Comparison of ENCODE assay signal across 8 cellular contexts in the genomic region with DNA sequence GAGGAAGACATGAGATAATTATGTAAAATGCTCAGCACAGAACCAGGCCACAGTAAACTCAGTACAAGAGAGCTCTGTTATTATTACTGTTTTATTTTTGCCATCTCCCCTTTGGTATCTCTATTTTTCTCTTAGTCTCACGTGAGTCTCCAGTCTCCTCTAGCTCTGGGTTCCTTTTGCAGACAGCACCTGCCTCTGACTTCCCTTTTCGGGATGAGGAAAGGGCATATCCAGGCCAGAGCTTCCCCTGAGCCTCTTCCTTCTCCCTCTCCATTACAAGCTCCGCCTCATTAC. TPM values are rescaled to one million over a fixed set of nuclear protein-coding genes. Genes with fewer than 3 reads are reported as not detected.
A peak's percentile ranks its signal among the peaks of the same experiment; 100 is the strongest.
DNase-seq lines count a peak whose midpoint lies in the region; ATAC-seq and TF ChIP-seq lines count a peak whose summit lies in the region.

No MANE protein-coding gene starts in this region.

- TF ChIP-seq POLR2A in right lobe of liver (IDR thresholded peaks at IDR 0.05): no peak
- no peak for TF ChIP-seq POLR2A in uterus (IDR thresholded peaks at IDR 0.05)

- H3K27me3 Mint-ChIP-seq in brain: peaks cover 23% of the 10 kb centered on the region

- ATAC-seq in right lobe of liver: peak; percentile 6 to 37 (median 20)

- intact Hi-C loops in right lobe of liver (cut with DNase I) (no loop called here), uterus (cut with DNase I; ENCODE audit: low total_unique reads) (no loop called here)

- H3K36me3 ChIP-seq in right lobe of liver: no peaks in the 10 kb centered on the region
- H3K36me3 ChIP-seq in uterus: no peaks in the 10 kb centered on the region

- peak overlapping the region; percentile 90 to 94 (median 92) for H3K4me3 Mint-ChIP-seq in brain

- H3K4me3 ChIP-seq in GM12864 (ENCODE audit: low read depth, low read length): peak overlapping the region; percentile 94
- H3K4me3 ChIP-seq in right lobe of liver: peak overlapping the region in 2 of 3 donors; percentile 15 to 41
- peak overlapping the region in 1 of 2 donors; percentile 33 for H3K4me3 ChIP-seq in uterus

- TF ChIP-seq CTCF in GM12864 (IDR thresholded peaks at IDR 0.05; ENCODE audit: low read depth, low read length, missing control alignments): no peak
- TF ChIP-seq CTCF in brain (conservative IDR thresholded peaks at IDR 0.05): no peak
- no peak for TF ChIP-seq CTCF in right lobe of liver (IDR thresholded peaks at IDR 0.05)
- TF ChIP-seq CTCF in uterus (IDR thresholded peaks at IDR 0.05): no peak

- no peaks in the 10 kb centered on the region for H3K36me3 Mint-ChIP-seq in brain

- no peaks in the 10 kb centered on the region for H3K27me3 ChIP-seq in right lobe of liver
- no peaks in the 10 kb centered on the region for H3K27me3 ChIP-seq in uterus

- H3K4me1 Mint-ChIP-seq in brain: peaks cover 61% of the 10 kb centered on the region

- H3K9me3 Mint-ChIP-seq in brain: peaks cover 0 to 3% (median 0%) of the 10 kb centered on the region in 5 experiments

- H3K4me1 ChIP-seq in right lobe of liver (no peaks in the 10 kb centered on the region), uterus (peaks cover 5 to 6% of the 10 kb centered on the region in 2 donors)

- DNase-seq in GM12864 (ENCODE audit: low read depth) (no peak), NCI-H2196 treated with DMSO at 0.1 percent for 48 hours (lab: John Stamatoyannopoulos, UW; ENCODE audit: unreplicated experiment) (peak; percentile 66), right lobe of liver (no peak), uterus (no peak), NCI-H446 (lab: John Stamatoyannopoulos, UW) (no peak)
- no peak for DNase-seq in stimulated activated CD4-positive, alpha-beta T cell treated with anti-CD3 and anti-CD28 coated beads, Interleukin-4, amount 100 ng/mL, for 4 hours
- DNase-seq in activated CD4-positive, alpha-beta T cell treated with anti-CD3 and anti-CD28 coated beads, Interleukin-2, amount 50 U/mL, for 1 hour: no peak

- peak overlapping the region; percentile 95 to 99 (median 98) for H3K27ac Mint-ChIP-seq in brain

- H3K27ac ChIP-seq in right lobe of liver: peak overlapping the region in 2 of 3 donors; percentile 6 to 48
- H3K27ac ChIP-seq in uterus: peak overlapping the region; percentile 74 to 89

- H3K9me3 ChIP-seq in right lobe of liver (no peaks in the 10 kb centered on the region), uterus (no peaks in the 10 kb centered on the region)

- WGBS in right lobe of liver (ENCODE audit: insufficient coverage, low coverage, low lambda C conversion rate, missing lambda C conversion rate): 37% methylated on average over 3 of the region's 3 CpGs

RNA-seq across cellular contexts. Expression of a gene that starts 6.1 kb away (rescaled TPM):
- polyA plus RNA-seq in brain (ENCODE audit: insufficient read depth, low read depth, low replicate concordance): 10.9 TPM
- total RNA-seq in right lobe of liver (not detected), uterus (1 to 10 TPM in 1 of 4 donors, not detected in 3; 2.6 TPM)

RNA-seq across cellular contexts. Expression of a gene that starts 31.0 kb away (rescaled TPM):
- polyA plus RNA-seq in brain (ENCODE audit: insufficient read depth, low read depth, low replicate concordance): 74.5 TPM
- total RNA-seq in right lobe of liver (1 to 10 TPM in 5 of 6 experiments, under 1 TPM in 1; 0.87 to 2.5 (median 1.8) TPM), uterus (10 to 100 TPM in 1 of 4 donors, 1 to 10 TPM in 1, not detected in 2; 9.5 to 26.0 TPM)

RNA-seq across cellular contexts. Expression of a gene that starts 46.6 kb away (rescaled TPM):
- 1.8 TPM for polyA plus RNA-seq in brain (ENCODE audit: insufficient read depth, low read depth, low replicate concordance)
- under 1 TPM in 1 of 6 experiments, not detected in 5; 0.29 TPM for total RNA-seq in right lobe of liver
- total RNA-seq in uterus: not detected
